ENCODE assay signal across 13 cellular contexts in genomic region chr14:85572845-85573244, GRCh38. TPM values are rescaled to one million over a fixed set of nuclear protein-coding genes. Genes with fewer than 3 reads are reported as not detected.
DNase-seq lines count a peak whose midpoint lies in the region; TF ChIP-seq lines count a peak whose summit lies in the region.
"Had no signal": no experiment of that assay in that cellular context is flagged by ENCODE, and none has a peak within 500 bp of the region (broad histone marks: within the 10 kb centered on the region; RNA-seq: fewer than 3 reads in every experiment).

No MANE protein-coding gene starts in this region.

- no peaks in the 10 kb centered on the region for H4K20me1 ChIP-seq in BLaER1 treated with 17β-estradiol and CSF1 and Interleukin-3, amounts not matched to agents 10 nM and 100 nM

- H3K27me3 ChIP-seq in BLaER1 treated with 17β-estradiol and CSF1 and Interleukin-3, amounts not matched to agents 10 nM and 100 nM = no peaks in the 10 kb centered on the region
- H3K27me3 ChIP-seq: right lobe of liver had no signal

- H3K4me1 Mint-ChIP-seq in mesothelial cell of epicardium = peaks cover 71% of the 10 kb centered on the region
- H3K4me1 Mint-ChIP-seq: T-cell had no signal

- no peak for TF ChIP-seq CTCF in choroid plexus epithelial cell (conservative IDR thresholded peaks at IDR 0.05; ENCODE audit: low read depth, low read length)
- TF ChIP-seq CTCF in mesothelial cell of epicardium (IDR thresholded peaks at IDR 0.05; ENCODE audit: unreplicated experiment) = no peak

- H3K9me3 ChIP-seq in BLaER1 treated with 17β-estradiol and CSF1 and Interleukin-3, amounts not matched to agents 10 nM and 100 nM (replicated peaks in 1 of 11) = no peaks in the 10 kb centered on the region
- H3K9me3 ChIP-seq: right lobe of liver had no signal

- peak overlapping the region in 5 of 11 experiments; percentile 3 to 62 (median 43); a peak in 9 of 22 replicates for H3K27ac ChIP-seq in BLaER1 treated with 17β-estradiol and CSF1 and Interleukin-3, amounts not matched to agents 10 nM and 100 nM
- H3K27ac ChIP-seq in substantia nigra (ENCODE audit: low read depth, low read length, poor library complexity, severe bottlenecking) = no peak overlapping the region
- H3K27ac ChIP-seq: right lobe of liver had no signal

- H3K27ac Mint-ChIP-seq in mesothelial cell of epicardium = peak overlapping the region; percentile 82
- H3K27ac Mint-ChIP-seq: activated CD8-positive, alpha-beta T cell treated with anti-CD3 and anti-CD28 coated beads, Interleukin-2, amount 10 ng/mL, durations not matched to agents 7 days and 5 days; T-cell had no signal

- H3K9me3 Mint-ChIP-seq in mesothelial cell of epicardium = no peaks in the 10 kb centered on the region

- no peaks in the 10 kb centered on the region for H3K36me3 ChIP-seq in BLaER1 treated with 17β-estradiol and CSF1 and Interleukin-3, amounts not matched to agents 10 nM and 100 nM
- H3K36me3 ChIP-seq: right lobe of liver had no signal

- H3K4me3 ChIP-seq in BLaER1 treated with 17β-estradiol and CSF1 and Interleukin-3, amounts not matched to agents 10 nM and 100 nM = no peak overlapping the region
- no peak overlapping the region for H3K4me3 ChIP-seq in choroid plexus epithelial cell (ENCODE audit: low read depth, low read length)
- H3K4me3 ChIP-seq: right lobe of liver had no signal

- H3K4me1 ChIP-seq in BLaER1 treated with 17β-estradiol and CSF1 and Interleukin-3, amounts not matched to agents 10 nM and 100 nM = peaks cover 29 to 83% (median 40%) of the 10 kb centered on the region in 10 experiments
- H3K4me1 ChIP-seq: right lobe of liver had no signal

- H3K27me3 Mint-ChIP-seq in mesothelial cell of epicardium (ENCODE audit: low read depth) = no peaks in the 10 kb centered on the region
- H3K27me3 Mint-ChIP-seq: T-cell had no signal

- DNase-seq in LHCN-M2 (ENCODE audit: low read depth) (peak; percentile 83), choroid plexus epithelial cell (ENCODE audit: low read depth) (peak; percentile 77), mesothelial cell of epicardium (ENCODE audit: low spot score in 2 of 2, unreplicated experiment in 2 of 2) (no peak), DMS153 treated with DMSO at 0.1 percent for 48 hours (lab: John Stamatoyannopoulos, UW; ENCODE audit: unreplicated experiment) (no peak), substantia nigra (lab: John Stamatoyannopoulos, UW) (no peak), HUDEP-2 (lab: John Stamatoyannopoulos, UW; ENCODE audit: unreplicated experiment in 76 of 76) (no peak), RPMI8226 (no peak)
- DNase-seq: activated CD8-positive, alpha-beta T cell treated with anti-CD3 and anti-CD28 coated beads, Interleukin-2, amount 10 ng/mL, durations not matched to agents 7 days and 5 days; DMS153; NCI-H524; right lobe of liver; T-cell had no signal

- H3K36me3 Mint-ChIP-seq in mesothelial cell of epicardium = peaks cover 11% of the 10 kb centered on the region
- H3K36me3 Mint-ChIP-seq: T-cell had no signal

- no peak overlapping the region for H3K4me3 Mint-ChIP-seq in mesothelial cell of epicardium
- H3K4me3 Mint-ChIP-seq: activated CD8-positive, alpha-beta T cell treated with anti-CD3 and anti-CD28 coated beads, Interleukin-2, amount 10 ng/mL, durations not matched to agents 7 days and 5 days; T-cell had no signal

- peak overlapping the region in 7 of 11 experiments; percentile 3 to 67 (median 29); a peak in 9 of 22 replicates for H3K4me2 ChIP-seq in BLaER1 treated with 17β-estradiol and CSF1 and Interleukin-3, amounts not matched to agents 10 nM and 100 nM

- no peak overlapping the region; a peak in 1 of 22 replicates for H3K9ac ChIP-seq in BLaER1 treated with 17β-estradiol and CSF1 and Interleukin-3, amounts not matched to agents 10 nM and 100 nM

RNA-seq across cellular contexts. Expression of gene FLRT2, which starts 42.9 kb away (rescaled TPM):
- total RNA-seq in LHCN-M2 (2014; rRNA removed) (7.5 and 17.6 TPM in 2 replicates), mesothelial cell of epicardium (143 to 150 TPM (median 148 TPM) in 3 replicates)
- 20.2 TPM for polyA plus RNA-seq in LHCN-M2 (2012)
- total RNA-seq: activated CD8-positive, alpha-beta T cell treated with anti-CD3 and anti-CD28 coated beads, Interleukin-2, amount 10 ng/mL, durations not matched to agents 7 days and 5 days had no signal

Comparison
In these comparisons a context has a peak if more than half of its experiments do, and no peak if none do; other contexts are left out.
1. DNase-seq: peak in LHCN-M2 (single experiment) and choroid plexus epithelial cell (single experiment); none in mesothelial cell of epicardium (0 of 2), DMS153 treated with DMSO at 0.1 percent for 48 hours (single experiment), substantia nigra (0 of 49), HUDEP-2 (0 of 76) and RPMI8226 (single experiment).